ENCODE assay signal across 2 cellular contexts in the genomic region with DNA sequence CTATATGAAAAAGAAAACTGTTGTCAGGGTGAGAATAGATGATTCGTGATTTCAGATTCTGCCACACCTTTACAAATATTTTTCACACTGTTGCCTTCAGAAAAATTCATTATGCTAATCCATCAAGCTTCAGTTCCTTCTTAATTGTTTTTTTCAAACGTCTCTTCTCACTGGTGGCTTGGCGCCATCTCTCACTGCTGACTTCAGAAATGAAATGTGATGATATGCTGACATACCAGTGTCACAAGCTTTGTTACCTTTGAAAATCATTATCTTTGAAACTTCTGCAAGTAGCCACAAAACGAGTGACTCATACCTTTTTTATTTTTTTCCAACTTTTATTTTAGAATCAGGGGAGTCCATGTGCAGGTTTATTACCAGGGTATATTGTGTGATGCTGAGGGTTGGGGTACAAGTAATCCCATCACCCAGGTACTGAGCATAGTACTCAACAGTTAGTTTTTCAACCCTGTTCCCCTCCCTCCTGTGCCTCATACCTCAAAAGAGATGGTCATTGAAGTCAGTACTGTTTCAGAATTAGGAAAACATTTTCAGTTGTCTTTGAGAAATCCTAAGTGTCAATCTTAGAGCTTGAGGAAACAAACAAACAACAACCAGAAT.
TF ChIP-seq lines count a peak whose summit lies in the region.

No MANE protein-coding gene starts in this region.

TF ChIP-seq in K562, 482 proteins besides CTCF, POLR2A, EP300 and RAD21:
- no peak for TF ChIP-seq PML (IDR thresholded peaks at IDR 0.05; ENCODE audit: low read length)
- TF ChIP-seq POU5F1 (IDR thresholded peaks at IDR 0.05; ENCODE audit: borderline replicate concordance, low read depth, low read length, partially characterized antibody) = no peak
- no peak for TF ChIP-seq ZNF121 (CRISPR knock-in tag; conservative IDR thresholded peaks at IDR 0.05)
- TF ChIP-seq FOSL1 (tag; conservative IDR thresholded peaks at IDR 0.05) = no peak
- TF ChIP-seq BHLHE40 (IDR thresholded peaks at IDR 0.05; ENCODE audit: low read length) = no peak
- no peak for TF ChIP-seq ZFP30 (CRISPR knock-in tag; IDR thresholded peaks at IDR 0.05; ENCODE audit: borderline replicate concordance)
- no peak for TF ChIP-seq CAMTA2 (CRISPR knock-in tag; conservative IDR thresholded peaks at IDR 0.05)
- no peak for TF ChIP-seq SMARCA5 (IDR thresholded peaks at IDR 0.05)
- TF ChIP-seq, protein P1, sequence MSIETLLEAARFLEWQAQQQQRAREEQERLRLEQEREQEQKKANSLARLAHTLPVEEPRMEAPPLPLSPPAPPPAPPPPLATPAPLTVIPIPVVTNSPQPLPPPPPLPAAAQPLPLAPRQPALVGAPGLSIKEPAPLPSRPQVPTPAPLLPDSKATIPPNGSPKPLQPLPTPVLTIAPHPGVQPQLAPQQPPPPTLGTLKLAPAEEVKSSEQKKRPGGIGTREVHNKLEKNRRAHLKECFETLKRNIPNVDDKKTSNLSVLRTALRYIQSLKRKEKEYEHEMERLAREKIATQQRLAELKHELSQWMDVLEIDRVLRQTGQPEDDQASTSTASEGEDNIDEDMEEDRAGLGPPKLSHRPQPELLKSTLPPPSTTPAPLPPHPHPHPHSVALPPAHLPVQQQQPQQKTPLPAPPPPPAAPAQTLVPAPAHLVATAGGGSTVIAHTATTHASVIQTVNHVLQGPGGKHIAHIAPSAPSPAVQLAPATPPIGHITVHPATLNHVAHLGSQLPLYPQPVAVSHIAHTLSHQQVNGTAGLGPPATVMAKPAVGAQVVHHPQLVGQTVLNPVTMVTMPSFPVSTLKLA (conservative IDR thresholded peaks at IDR 0.05) = no peak
- no peak for TF ChIP-seq FOXK2 (conservative IDR thresholded peaks at IDR 0.05 in 1 of 2, IDR thresholded peaks at IDR 0.05 in 1 of 2; ENCODE audit: low read depth in 2 of 2)
- TF ChIP-seq ZNF764 (CRISPR knock-in tag; IDR thresholded peaks at IDR 0.05; ENCODE audit: low read depth) = no peak
- no peak for TF ChIP-seq U2AF2 (optimal IDR thresholded peaks at IDR 0.05; ENCODE audit: low read depth, low read length)
- TF ChIP-seq, protein P2, sequence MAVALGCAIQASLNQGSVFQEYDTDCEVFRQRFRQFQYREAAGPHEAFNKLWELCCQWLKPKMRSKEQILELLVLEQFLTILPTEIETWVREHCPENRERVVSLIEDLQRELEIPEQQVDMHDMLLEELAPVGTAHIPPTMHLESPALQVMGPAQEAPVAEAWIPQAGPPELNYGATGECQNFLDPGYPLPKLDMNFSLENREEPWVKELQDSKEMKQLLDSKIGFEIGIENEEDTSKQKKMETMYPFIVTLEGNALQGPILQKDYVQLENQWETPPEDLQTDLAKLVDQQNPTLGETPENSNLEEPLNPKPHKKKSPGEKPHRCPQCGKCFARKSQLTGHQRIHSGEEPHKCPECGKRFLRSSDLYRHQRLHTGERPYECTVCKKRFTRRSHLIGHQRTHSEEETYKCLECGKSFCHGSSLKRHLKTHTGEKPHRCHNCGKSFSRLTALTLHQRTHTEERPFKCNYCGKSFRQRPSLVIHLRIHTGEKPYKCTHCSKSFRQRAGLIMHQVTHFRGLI (CRISPR knock-in tag; IDR thresholded peaks at IDR 0.05) = no peak
- TF ChIP-seq EGR1 (conservative IDR thresholded peaks at IDR 0.05) = no peak
- no peak for TF ChIP-seq HCFC1 (IDR thresholded peaks at IDR 0.05; ENCODE audit: low read depth, low read length)
- TF ChIP-seq KAT8 (IDR thresholded peaks at IDR 0.05; ENCODE audit: low read depth) = no peak

TF ChIP-seq in GM23338, 12 proteins besides CTCF, POLR2A, EP300 and RAD21:
- TF ChIP-seq, protein P3, sequence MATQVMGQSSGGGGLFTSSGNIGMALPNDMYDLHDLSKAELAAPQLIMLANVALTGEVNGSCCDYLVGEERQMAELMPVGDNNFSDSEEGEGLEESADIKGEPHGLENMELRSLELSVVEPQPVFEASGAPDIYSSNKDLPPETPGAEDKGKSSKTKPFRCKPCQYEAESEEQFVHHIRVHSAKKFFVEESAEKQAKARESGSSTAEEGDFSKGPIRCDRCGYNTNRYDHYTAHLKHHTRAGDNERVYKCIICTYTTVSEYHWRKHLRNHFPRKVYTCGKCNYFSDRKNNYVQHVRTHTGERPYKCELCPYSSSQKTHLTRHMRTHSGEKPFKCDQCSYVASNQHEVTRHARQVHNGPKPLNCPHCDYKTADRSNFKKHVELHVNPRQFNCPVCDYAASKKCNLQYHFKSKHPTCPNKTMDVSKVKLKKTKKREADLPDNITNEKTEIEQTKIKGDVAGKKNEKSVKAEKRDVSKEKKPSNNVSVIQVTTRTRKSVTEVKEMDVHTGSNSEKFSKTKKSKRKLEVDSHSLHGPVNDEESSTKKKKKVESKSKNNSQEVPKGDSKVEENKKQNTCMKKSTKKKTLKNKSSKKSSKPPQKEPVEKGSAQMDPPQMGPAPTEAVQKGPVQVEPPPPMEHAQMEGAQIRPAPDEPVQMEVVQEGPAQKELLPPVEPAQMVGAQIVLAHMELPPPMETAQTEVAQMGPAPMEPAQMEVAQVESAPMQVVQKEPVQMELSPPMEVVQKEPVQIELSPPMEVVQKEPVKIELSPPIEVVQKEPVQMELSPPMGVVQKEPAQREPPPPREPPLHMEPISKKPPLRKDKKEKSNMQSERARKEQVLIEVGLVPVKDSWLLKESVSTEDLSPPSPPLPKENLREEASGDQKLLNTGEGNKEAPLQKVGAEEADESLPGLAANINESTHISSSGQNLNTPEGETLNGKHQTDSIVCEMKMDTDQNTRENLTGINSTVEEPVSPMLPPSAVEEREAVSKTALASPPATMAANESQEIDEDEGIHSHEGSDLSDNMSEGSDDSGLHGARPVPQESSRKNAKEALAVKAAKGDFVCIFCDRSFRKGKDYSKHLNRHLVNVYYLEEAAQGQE (IDR thresholded peaks at IDR 0.05; ENCODE audit: unreplicated experiment) = no peak
- TF ChIP-seq STAT1 (IDR thresholded peaks at IDR 0.05; ENCODE audit: unreplicated experiment) (no peak), EZH2 (IDR thresholded peaks at IDR 0.05; ENCODE audit: low read depth, unreplicated experiment) (no peak), JUNB (IDR thresholded peaks at IDR 0.05; ENCODE audit: unreplicated experiment) (no peak), NANOG (IDR thresholded peaks at IDR 0.05; ENCODE audit: borderline replicate concordance) (no peak), ZNF331 (CRISPR knock-in tag; IDR thresholded peaks at IDR 0.05; ENCODE audit: low read depth) (no peak), EZH2phosphoT487 (IDR thresholded peaks at IDR 0.05; ENCODE audit: unreplicated experiment) (no peak), POLR2AphosphoS5 (IDR thresholded peaks at IDR 0.05; ENCODE audit: low read depth) (no peak)
- TF ChIP-seq, protein P4, sequence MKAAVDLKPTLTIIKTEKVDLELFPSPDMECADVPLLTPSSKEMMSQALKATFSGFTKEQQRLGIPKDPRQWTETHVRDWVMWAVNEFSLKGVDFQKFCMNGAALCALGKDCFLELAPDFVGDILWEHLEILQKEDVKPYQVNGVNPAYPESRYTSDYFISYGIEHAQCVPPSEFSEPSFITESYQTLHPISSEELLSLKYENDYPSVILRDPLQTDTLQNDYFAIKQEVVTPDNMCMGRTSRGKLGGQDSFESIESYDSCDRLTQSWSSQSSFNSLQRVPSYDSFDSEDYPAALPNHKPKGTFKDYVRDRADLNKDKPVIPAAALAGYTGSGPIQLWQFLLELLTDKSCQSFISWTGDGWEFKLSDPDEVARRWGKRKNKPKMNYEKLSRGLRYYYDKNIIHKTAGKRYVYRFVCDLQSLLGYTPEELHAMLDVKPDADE (IDR thresholded peaks at IDR 0.05) = no peak
- TF ChIP-seq, protein P5, sequence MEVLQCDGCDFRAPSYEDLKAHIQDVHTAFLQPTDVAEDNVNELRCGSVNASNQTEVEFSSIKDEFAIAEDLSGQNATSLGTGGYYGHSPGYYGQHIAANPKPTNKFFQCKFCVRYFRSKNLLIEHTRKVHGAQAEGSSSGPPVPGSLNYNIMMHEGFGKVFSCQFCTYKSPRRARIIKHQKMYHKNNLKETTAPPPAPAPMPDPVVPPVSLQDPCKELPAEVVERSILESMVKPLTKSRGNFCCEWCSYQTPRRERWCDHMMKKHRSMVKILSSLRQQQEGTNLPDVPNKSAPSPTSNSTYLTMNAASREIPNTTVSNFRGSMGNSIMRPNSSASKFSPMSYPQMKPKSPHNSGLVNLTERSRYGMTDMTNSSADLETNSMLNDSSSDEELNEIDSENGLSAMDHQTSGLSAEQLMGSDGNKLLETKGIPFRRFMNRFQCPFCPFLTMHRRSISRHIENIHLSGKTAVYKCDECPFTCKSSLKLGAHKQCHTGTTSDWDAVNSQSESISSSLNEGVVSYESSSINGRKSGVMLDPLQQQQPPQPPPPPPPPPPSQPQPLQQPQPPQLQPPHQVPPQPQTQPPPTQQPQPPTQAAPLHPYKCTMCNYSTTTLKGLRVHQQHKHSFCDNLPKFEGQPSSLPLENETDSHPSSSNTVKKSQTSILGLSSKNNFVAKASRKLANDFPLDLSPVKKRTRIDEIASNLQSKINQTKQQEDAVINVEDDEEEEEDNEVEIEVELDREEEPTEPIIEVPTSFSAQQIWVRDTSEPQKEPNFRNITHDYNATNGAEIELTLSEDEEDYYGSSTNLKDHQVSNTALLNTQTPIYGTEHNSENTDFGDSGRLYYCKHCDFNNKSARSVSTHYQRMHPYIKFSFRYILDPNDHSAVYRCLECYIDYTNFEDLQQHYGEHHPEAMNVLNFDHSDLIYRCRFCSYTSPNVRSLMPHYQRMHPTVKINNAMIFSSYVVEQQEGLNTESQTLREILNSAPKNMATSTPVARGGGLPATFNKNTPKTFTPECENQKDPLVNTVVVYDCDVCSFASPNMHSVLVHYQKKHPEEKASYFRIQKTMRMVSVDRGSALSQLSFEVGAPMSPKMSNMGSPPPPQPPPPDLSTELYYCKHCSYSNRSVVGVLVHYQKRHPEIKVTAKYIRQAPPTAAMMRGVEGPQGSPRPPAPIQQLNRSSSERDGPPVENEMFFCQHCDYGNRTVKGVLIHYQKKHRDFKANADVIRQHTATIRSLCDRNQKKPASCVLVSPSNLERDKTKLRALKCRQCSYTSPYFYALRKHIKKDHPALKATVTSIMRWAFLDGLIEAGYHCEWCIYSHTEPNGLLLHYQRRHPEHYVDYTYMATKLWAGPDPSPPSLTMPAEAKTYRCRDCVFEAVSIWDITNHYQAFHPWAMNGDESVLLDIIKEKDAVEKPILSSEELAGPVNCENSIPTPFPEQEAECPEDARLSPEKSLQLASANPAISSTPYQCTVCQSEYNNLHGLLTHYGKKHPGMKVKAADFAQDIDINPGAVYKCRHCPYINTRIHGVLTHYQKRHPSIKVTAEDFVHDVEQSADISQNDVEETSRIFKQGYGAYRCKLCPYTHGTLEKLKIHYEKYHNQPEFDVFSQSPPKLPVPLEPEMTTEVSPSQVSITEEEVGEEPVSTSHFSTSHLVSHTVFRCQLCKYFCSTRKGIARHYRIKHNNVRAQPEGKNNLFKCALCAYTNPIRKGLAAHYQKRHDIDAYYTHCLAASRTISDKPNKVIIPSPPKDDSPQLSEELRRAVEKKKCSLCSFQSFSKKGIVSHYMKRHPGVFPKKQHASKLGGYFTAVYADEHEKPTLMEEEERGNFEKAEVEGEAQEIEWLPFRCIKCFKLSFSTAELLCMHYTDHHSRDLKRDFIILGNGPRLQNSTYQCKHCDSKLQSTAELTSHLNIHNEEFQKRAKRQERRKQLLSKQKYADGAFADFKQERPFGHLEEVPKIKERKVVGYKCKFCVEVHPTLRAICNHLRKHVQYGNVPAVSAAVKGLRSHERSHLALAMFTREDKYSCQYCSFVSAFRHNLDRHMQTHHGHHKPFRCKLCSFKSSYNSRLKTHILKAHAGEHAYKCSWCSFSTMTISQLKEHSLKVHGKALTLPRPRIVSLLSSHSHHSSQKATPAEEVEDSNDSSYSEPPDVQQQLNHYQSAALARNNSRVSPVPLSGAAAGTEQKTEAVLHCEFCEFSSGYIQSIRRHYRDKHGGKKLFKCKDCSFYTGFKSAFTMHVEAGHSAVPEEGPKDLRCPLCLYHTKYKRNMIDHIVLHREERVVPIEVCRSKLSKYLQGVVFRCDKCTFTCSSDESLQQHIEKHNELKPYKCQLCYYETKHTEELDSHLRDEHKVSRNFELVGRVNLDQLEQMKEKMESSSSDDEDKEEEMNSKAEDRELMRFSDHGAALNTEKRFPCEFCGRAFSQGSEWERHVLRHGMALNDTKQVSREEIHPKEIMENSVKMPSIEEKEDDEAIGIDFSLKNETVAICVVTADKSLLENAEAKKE (CRISPR knock-in tag; IDR thresholded peaks at IDR 0.05) = no peak
